Comparison of ENCODE assay signal across 1 cellular context in genomic region chr17:74960739-74961342, GRCh38.
TF ChIP-seq lines count a peak whose summit lies in the region.

No MANE protein-coding gene starts in this region.

TF ChIP-seq in liver, 16 proteins besides CTCF, POLR2A, EP300 and RAD21 (continued from another document):
- TF ChIP-seq, protein P1, sequence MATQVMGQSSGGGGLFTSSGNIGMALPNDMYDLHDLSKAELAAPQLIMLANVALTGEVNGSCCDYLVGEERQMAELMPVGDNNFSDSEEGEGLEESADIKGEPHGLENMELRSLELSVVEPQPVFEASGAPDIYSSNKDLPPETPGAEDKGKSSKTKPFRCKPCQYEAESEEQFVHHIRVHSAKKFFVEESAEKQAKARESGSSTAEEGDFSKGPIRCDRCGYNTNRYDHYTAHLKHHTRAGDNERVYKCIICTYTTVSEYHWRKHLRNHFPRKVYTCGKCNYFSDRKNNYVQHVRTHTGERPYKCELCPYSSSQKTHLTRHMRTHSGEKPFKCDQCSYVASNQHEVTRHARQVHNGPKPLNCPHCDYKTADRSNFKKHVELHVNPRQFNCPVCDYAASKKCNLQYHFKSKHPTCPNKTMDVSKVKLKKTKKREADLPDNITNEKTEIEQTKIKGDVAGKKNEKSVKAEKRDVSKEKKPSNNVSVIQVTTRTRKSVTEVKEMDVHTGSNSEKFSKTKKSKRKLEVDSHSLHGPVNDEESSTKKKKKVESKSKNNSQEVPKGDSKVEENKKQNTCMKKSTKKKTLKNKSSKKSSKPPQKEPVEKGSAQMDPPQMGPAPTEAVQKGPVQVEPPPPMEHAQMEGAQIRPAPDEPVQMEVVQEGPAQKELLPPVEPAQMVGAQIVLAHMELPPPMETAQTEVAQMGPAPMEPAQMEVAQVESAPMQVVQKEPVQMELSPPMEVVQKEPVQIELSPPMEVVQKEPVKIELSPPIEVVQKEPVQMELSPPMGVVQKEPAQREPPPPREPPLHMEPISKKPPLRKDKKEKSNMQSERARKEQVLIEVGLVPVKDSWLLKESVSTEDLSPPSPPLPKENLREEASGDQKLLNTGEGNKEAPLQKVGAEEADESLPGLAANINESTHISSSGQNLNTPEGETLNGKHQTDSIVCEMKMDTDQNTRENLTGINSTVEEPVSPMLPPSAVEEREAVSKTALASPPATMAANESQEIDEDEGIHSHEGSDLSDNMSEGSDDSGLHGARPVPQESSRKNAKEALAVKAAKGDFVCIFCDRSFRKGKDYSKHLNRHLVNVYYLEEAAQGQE (IDR thresholded peaks at IDR 0.05): no peak
- TF ChIP-seq, protein P2, sequence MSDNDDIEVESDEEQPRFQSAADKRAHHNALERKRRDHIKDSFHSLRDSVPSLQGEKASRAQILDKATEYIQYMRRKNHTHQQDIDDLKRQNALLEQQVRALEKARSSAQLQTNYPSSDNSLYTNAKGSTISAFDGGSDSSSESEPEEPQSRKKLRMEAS (IDR thresholded peaks at IDR 0.05): no peak
